16 cellular contexts compared by ENCODE assay signal in genomic region chr12:95443458-95443857, GRCh38. TPM values are rescaled to one million over a fixed set of nuclear protein-coding genes. Genes with fewer than 3 reads are reported as not detected.
DNase-seq lines count a peak whose midpoint lies in the region; ATAC-seq and TF ChIP-seq lines count a peak whose summit lies in the region.
"Had no signal": no experiment of that assay in that cellular context is flagged by ENCODE, and none has a peak within 500 bp of the region (broad histone marks: within the 10 kb centered on the region; RNA-seq: fewer than 3 reads in every experiment).

No MANE protein-coding gene starts in this region.

- TF ChIP-seq CTCF in GM12872 (IDR thresholded peaks at IDR 0.05; ENCODE audit: insufficient read depth, low read depth, low read length) = 0 out of 3 replicates have a peak, but pooled peaks have one; percentile 2
- TF ChIP-seq CTCF in WTC11 (IDR thresholded peaks at IDR 0.05) = no peak
- no peak for TF ChIP-seq CTCF in neural progenitor cell (IDR thresholded peaks at IDR 0.05)
- no peak for TF ChIP-seq CTCF in PC-3 (conservative IDR thresholded peaks at IDR 0.05; ENCODE audit: low read depth, low read length)

- H3K9me2 ChIP-seq in Karpas-422 (replicated peaks; ENCODE audit: insufficient read depth, low read length) (no peaks in the 10 kb centered on the region), PC-3 (replicated peaks; ENCODE audit: low read length) (no peaks in the 10 kb centered on the region)

- CTCF ChIA-PET in WTC11 (lab: Charles Lee) = interaction anchor here (0.9 kb wide), 1 partner anchor 58 kb away, joined by 3 read pairs; no protein-coding TSS in a partner anchor
- CTCF ChIA-PET in PC-3 (lab: Charles Lee) = no interaction called here

- H3K4me1 Mint-ChIP-seq in WTC11 = peaks cover 24% of the 10 kb centered on the region
- peaks cover 27% of the 10 kb centered on the region for H3K4me1 Mint-ChIP-seq in neural progenitor cell

- no peaks in the 10 kb centered on the region for H3K79me2 ChIP-seq in Karpas-422 (ENCODE audit: low read length)
- H3K79me2 ChIP-seq in neural progenitor cell (ENCODE audit: low read depth) = no peaks in the 10 kb centered on the region
- no peaks in the 10 kb centered on the region for H3K79me2 ChIP-seq in PC-3 (ENCODE audit: low read length)

- no peaks in the 10 kb centered on the region for H4K20me1 ChIP-seq in Karpas-422 (ENCODE audit: insufficient read depth, low read depth, low read length)
- H4K20me1 ChIP-seq in neural progenitor cell (ENCODE audit: low read depth) = peaks cover 2% of the 10 kb centered on the region
- no peaks in the 10 kb centered on the region for H4K20me1 ChIP-seq in PC-3 (ENCODE audit: low read length)

- peaks cover 9% of the 10 kb centered on the region for H3K9me3 Mint-ChIP-seq in WTC11
- no peaks in the 10 kb centered on the region for H3K9me3 Mint-ChIP-seq in neural progenitor cell

- H3K36me3 Mint-ChIP-seq in WTC11 (no peaks in the 10 kb centered on the region), neural progenitor cell (no peaks in the 10 kb centered on the region)

- DNase-seq in Karpas-422 (peak; percentile 61), WTC11 (ENCODE audit: low spot score) (no peak), neural progenitor cell (ENCODE audit: low spot score) (peak; percentile 76), PC-3 (no peak), Right ventricle myocardium inferior (ENCODE audit: missing footprints) (no peak)
- no peak for DNase-seq in stimulated activated CD4-positive, alpha-beta T cell treated with anti-CD3 and anti-CD28 coated beads, Interleukin-2, amount 100 ng/mL, for 48 hours
- DNase-seq: C1 segment of cervical spinal cord, HCEC 1CT, KBM-7, NCI-H1436, NCI-H2029, NCI-H2171, NCI-H446 treated with DMSO at 0.1 percent for 48 hours, NCI-H774, SIG-M5 had no signal

- H3K27ac Mint-ChIP-seq in WTC11 (no peak overlapping the region), neural progenitor cell (peak overlapping the region; percentile 35)

- H3K36me3 ChIP-seq in Karpas-422 (ENCODE audit: insufficient read depth, low read length) (no peaks in the 10 kb centered on the region), neural progenitor cell (no peaks in the 10 kb centered on the region), PC-3 (ENCODE audit: low read depth, low read length) (no peaks in the 10 kb centered on the region)

- intact Hi-C loops in PC-3 (cut with micrococcal nuclease) = no loop called here
- intact Hi-C loops in Right ventricle myocardium inferior (cut with DNase I) = no loop called here

- H3K9me3 ChIP-seq in Karpas-422 (ENCODE audit: low read length) = no peaks in the 10 kb centered on the region
- no peaks in the 10 kb centered on the region for H3K9me3 ChIP-seq in neural progenitor cell (ENCODE audit: low read depth)
- H3K9me3 ChIP-seq in PC-3 (ENCODE audit: low read length) = no peaks in the 10 kb centered on the region

- H3K4me3 Mint-ChIP-seq in WTC11 (no peak overlapping the region), neural progenitor cell (no peak overlapping the region)

- H3K27me3 Mint-ChIP-seq in WTC11 (ENCODE audit: low read depth) = peaks cover 13% of the 10 kb centered on the region
- H3K27me3 Mint-ChIP-seq in neural progenitor cell (ENCODE audit: insufficient read depth, low read depth) = peaks cover 8% of the 10 kb centered on the region

- H3K27me3 ChIP-seq in Karpas-422 (ENCODE audit: low read length) (no peaks in the 10 kb centered on the region), neural progenitor cell (peaks cover 17% of the 10 kb centered on the region), PC-3 (ENCODE audit: low read length) (no peaks in the 10 kb centered on the region)

- POLR2A ChIA-PET in WTC11 (lab: Charles Lee) (interaction anchor here (1.4 kb wide), 1 partner anchor 30 kb away, joined by 3 read pairs; no protein-coding TSS in a partner anchor), PC-3 (lab: Charles Lee; ENCODE audit: unreplicated experiment) (interaction anchor here (0.6 kb wide), 1 partner anchor 84 kb away, joined by 3 read pairs; no protein-coding TSS in a partner anchor)

- peaks cover 46% of the 10 kb centered on the region for H3F3A ChIP-seq in neural progenitor cell (ENCODE audit: low read depth)
- H3F3A ChIP-seq in PC-3 (ENCODE audit: low read length, unreplicated experiment) = no peaks in the 10 kb centered on the region

- no peak overlapping the region for H3K4me2 ChIP-seq in Karpas-422 (ENCODE audit: low read depth, low read length, poor library complexity, severe bottlenecking)
- peak overlapping the region; percentile 43 for H3K4me2 ChIP-seq in neural progenitor cell
- H3K4me2 ChIP-seq in PC-3 (ENCODE audit: low read length) = no peak overlapping the region

- ATAC-seq in WTC11 = peak; percentile 28
- no peak for ATAC-seq in PC-3
- no peak for ATAC-seq in Right ventricle myocardium inferior

- H3K27ac ChIP-seq in Karpas-422 (ENCODE audit: low read length) (peak overlapping the region; percentile 100), neural progenitor cell (no peak overlapping the region), PC-3 (ENCODE audit: low read length) (no peak overlapping the region)

- no TSS peak for BruUV-seq in PC-3 (replicated peaks; lab: Mats Ljungman, UMichigan)

- H3K9ac ChIP-seq in Karpas-422 (ENCODE audit: low read length) (peak overlapping the region; percentile 5; the same call in 1 of the 2 replicates), neural progenitor cell (no peak overlapping the region), PC-3 (ENCODE audit: low read length) (no peak overlapping the region)

- peaks cover 71% of the 10 kb centered on the region for H3K4me1 ChIP-seq in Karpas-422 (ENCODE audit: low read length)
- H3K4me1 ChIP-seq in neural progenitor cell = peaks cover 39% of the 10 kb centered on the region
- H3K4me1 ChIP-seq in PC-3 (ENCODE audit: insufficient read depth, low read length) = no peaks in the 10 kb centered on the region

- H3K4me3 ChIP-seq in Karpas-422 (ENCODE audit: low read length) = no peak overlapping the region
- no peak overlapping the region for H3K4me3 ChIP-seq in neural progenitor cell
- H3K4me3 ChIP-seq in PC-3 (ENCODE audit: low read length) = no peak overlapping the region

- H2AFZ ChIP-seq in Karpas-422 (ENCODE audit: low read length) (peak overlapping the region; percentile 45), neural progenitor cell (replicated peaks) (no peak overlapping the region), PC-3 (ENCODE audit: low read length) (no peak overlapping the region)

TF ChIP-seq in WTC11, 78 proteins besides CTCF, POLR2A, EP300 and RAD21 (continues in another document):
- no peak for TF ChIP-seq FOXJ3 (CRISPR knock-in tag; IDR thresholded peaks at IDR 0.05; ENCODE audit: borderline replicate concordance)
- TF ChIP-seq SMAD3 (CRISPR knock-in tag; IDR thresholded peaks at IDR 0.05; ENCODE audit: borderline replicate concordance) = no peak
- TF ChIP-seq KAT7 (CRISPR knock-in tag; IDR thresholded peaks at IDR 0.05; ENCODE audit: borderline replicate concordance) = no peak
- TF ChIP-seq, protein P1, sequence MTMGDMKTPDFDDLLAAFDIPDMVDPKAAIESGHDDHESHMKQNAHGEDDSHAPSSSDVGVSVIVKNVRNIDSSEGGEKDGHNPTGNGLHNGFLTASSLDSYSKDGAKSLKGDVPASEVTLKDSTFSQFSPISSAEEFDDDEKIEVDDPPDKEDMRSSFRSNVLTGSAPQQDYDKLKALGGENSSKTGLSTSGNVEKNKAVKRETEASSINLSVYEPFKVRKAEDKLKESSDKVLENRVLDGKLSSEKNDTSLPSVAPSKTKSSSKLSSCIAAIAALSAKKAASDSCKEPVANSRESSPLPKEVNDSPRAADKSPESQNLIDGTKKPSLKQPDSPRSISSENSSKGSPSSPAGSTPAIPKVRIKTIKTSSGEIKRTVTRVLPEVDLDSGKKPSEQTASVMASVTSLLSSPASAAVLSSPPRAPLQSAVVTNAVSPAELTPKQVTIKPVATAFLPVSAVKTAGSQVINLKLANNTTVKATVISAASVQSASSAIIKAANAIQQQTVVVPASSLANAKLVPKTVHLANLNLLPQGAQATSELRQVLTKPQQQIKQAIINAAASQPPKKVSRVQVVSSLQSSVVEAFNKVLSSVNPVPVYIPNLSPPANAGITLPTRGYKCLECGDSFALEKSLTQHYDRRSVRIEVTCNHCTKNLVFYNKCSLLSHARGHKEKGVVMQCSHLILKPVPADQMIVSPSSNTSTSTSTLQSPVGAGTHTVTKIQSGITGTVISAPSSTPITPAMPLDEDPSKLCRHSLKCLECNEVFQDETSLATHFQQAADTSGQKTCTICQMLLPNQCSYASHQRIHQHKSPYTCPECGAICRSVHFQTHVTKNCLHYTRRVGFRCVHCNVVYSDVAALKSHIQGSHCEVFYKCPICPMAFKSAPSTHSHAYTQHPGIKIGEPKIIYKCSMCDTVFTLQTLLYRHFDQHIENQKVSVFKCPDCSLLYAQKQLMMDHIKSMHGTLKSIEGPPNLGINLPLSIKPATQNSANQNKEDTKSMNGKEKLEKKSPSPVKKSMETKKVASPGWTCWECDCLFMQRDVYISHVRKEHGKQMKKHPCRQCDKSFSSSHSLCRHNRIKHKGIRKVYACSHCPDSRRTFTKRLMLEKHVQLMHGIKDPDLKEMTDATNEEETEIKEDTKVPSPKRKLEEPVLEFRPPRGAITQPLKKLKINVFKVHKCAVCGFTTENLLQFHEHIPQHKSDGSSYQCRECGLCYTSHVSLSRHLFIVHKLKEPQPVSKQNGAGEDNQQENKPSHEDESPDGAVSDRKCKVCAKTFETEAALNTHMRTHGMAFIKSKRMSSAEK (CRISPR knock-in tag; IDR thresholded peaks at IDR 0.05; ENCODE audit: borderline replicate concordance) = no peak
- no peak for TF ChIP-seq SMAD4 (CRISPR knock-in tag; IDR thresholded peaks at IDR 0.05)

RNA-seq across cellular contexts. Expression of gene METAP2, which starts 30.5 kb away (rescaled TPM):
- 304 and 383 TPM in 2 replicates for total RNA-seq in Karpas-422 (2014; rRNA removed; shearing (Covaris generic); ENCODE audit: low replicate concordance)
- total RNA-seq in WTC11 (2021) (107 to 112 TPM (median 108 TPM) in 3 replicates), neural progenitor cell (ENCODE audit: low replicate concordance) (111 and 231 TPM in 2 replicates), PC-3 (2014; rRNA removed) (79.2 and 85.5 TPM in 2 replicates), Right ventricle myocardium inferior (53.2 TPM)

Comparison
In these comparisons a context has a peak if more than half of its experiments do, and no peak if none do; other contexts are left out.
1. DNase-seq: peak in Karpas-422 (single experiment) and neural progenitor cell (single experiment); none in WTC11 (single experiment), PC-3 (single experiment), Right ventricle myocardium inferior (single experiment) and stimulated activated CD4-positive, alpha-beta T cell treated with anti-CD3 and anti-CD28 coated beads, Interleukin-2, amount 100 ng/mL, for 48 hours (0 of 2).